24 cellular contexts compared by ENCODE assay signal in genomic region chr2:208546860-208547650, GRCh38.
"Had no signal": no experiment of that assay in that cellular context is flagged by ENCODE, and none has a peak within 500 bp of the region (broad histone marks: within the 10 kb centered on the region; RNA-seq: fewer than 3 reads in every experiment).

No MANE protein-coding gene starts in this region.

- H3K4me2 ChIP-seq: PC-9 had no signal

- H3K36me3 ChIP-seq: brain microvascular endothelial cell, MG63 had no signal

- FAIRE-seq: TTC549 had no signal

- H3K9me3 ChIP-seq: MG63 had no signal

- H2AFZ ChIP-seq: PC-9 had no signal

- H3K36me3 Mint-ChIP-seq: activated naive CD4-positive, alpha-beta T cell treated with anti-CD3 and anti-CD28 coated beads, Interleukin-2, amount 10 ng/mL, durations not matched to agents 7 days and 5 days; activated naive CD8-positive, alpha-beta T cell treated with anti-CD3 and anti-CD28 coated beads for 36 hours had no signal

- DNase-seq: activated B cell treated with CpG ODN at 0.5 μM for 24 hours; activated CD4-positive, alpha-beta memory T cell treated with anti-CD3 and anti-CD28 coated beads, Interleukin-2, amount 10 ng/mL, durations not matched to agents 7 days and 5 days; activated CD4-positive, alpha-beta T cell treated with anti-CD3 and anti-CD28 coated beads for 1 hour; activated CD4-positive, alpha-beta T cell treated with anti-CD3 and anti-CD28 coated beads, Interleukin-2, amount 50 U/mL, for 1 hour; activated gamma-delta T cell treated with Interleukin-2 at 50 U/mL for 16 hours; activated naive CD4-positive, alpha-beta T cell treated with anti-CD3 and anti-CD28 coated beads, Interleukin-2, amount 10 ng/mL, durations not matched to agents 7 days and 5 days; activated naive CD8-positive, alpha-beta T cell treated with anti-CD3 and anti-CD28 coated beads for 36 hours; activated T-cell treated with anti-CD3 and anti-CD28 coated beads for 4 hours; activated T-cell treated with anti-CD3 and anti-CD28 coated beads, Interleukin-2, amount 50 U/mL, for 72 hours; brain microvascular endothelial cell; cerebellar nuclear complex; MG63; MV-4-11; NCI-H1092 treated with DMSO at 0.1 percent for 48 hours; NCI-H1417 treated with DMSO at 0.1 percent for 48 hours; NCI-H1694 treated with DMSO at 0.1 percent for 48 hours; NCI-H2029 treated with DMSO at 0.1 percent for 48 hours; NCI-H524; PC-9; SIG-M5; T-helper 17 cell; T-helper 9 cell had no signal

- H3K27me3 ChIP-seq: brain microvascular endothelial cell, MG63 had no signal

- H3K9me3 Mint-ChIP-seq: activated CD4-positive, alpha-beta memory T cell treated with anti-CD3 and anti-CD28 coated beads, Interleukin-2, amount 10 ng/mL, durations not matched to agents 7 days and 5 days; activated naive CD4-positive, alpha-beta T cell treated with anti-CD3 and anti-CD28 coated beads, Interleukin-2, amount 10 ng/mL, durations not matched to agents 7 days and 5 days; activated T-helper 2 cell treated with anti-CD3 and anti-CD28 coated beads, Interferon-gamma antibody, Interleukin-2, Interleukin-4, amounts not matched to agents 10 μg/mL and 5 μg/mL and 100 μg/mL, durations not matched to agents 14 hours and 24 hours and 36 hours had no signal

- H3K27ac Mint-ChIP-seq: activated B cell treated with CpG ODN at 0.5 μM for 24 hours; activated CD4-positive, alpha-beta memory T cell treated with anti-CD3 and anti-CD28 coated beads, Interleukin-2, amount 10 ng/mL, durations not matched to agents 7 days and 5 days; activated naive CD4-positive, alpha-beta T cell treated with anti-CD3 and anti-CD28 coated beads, Interleukin-2, amount 10 ng/mL, durations not matched to agents 7 days and 5 days; activated naive CD8-positive, alpha-beta T cell treated with anti-CD3 and anti-CD28 coated beads for 36 hours; activated T-cell treated with anti-CD3 and anti-CD28 coated beads, Interleukin-2, amount 50 U/mL, for 72 hours; activated T-helper 2 cell treated with anti-CD3 and anti-CD28 coated beads, Interferon-gamma antibody, Interleukin-2, Interleukin-4, amounts not matched to agents 10 μg/mL and 5 μg/mL and 100 μg/mL, durations not matched to agents 14 hours and 24 hours and 36 hours; T-helper 17 cell had no signal

- H3K27ac ChIP-seq: brain microvascular endothelial cell, PC-9 had no signal

- H3K4me3 ChIP-seq: MG63, PC-9 had no signal

- H3K4me3 Mint-ChIP-seq: activated B cell treated with CpG ODN at 0.5 μM for 24 hours; activated CD4-positive, alpha-beta memory T cell treated with anti-CD3 and anti-CD28 coated beads, Interleukin-2, amount 10 ng/mL, durations not matched to agents 7 days and 5 days; activated naive CD4-positive, alpha-beta T cell treated with anti-CD3 and anti-CD28 coated beads, Interleukin-2, amount 10 ng/mL, durations not matched to agents 7 days and 5 days; activated naive CD8-positive, alpha-beta T cell treated with anti-CD3 and anti-CD28 coated beads for 36 hours; activated T-cell treated with anti-CD3 and anti-CD28 coated beads, Interleukin-2, amount 50 U/mL, for 72 hours; T-helper 17 cell had no signal

- H3K27me3 Mint-ChIP-seq: activated CD4-positive, alpha-beta memory T cell treated with anti-CD3 and anti-CD28 coated beads, Interleukin-2, amount 10 ng/mL, durations not matched to agents 7 days and 5 days; activated naive CD4-positive, alpha-beta T cell treated with anti-CD3 and anti-CD28 coated beads, Interleukin-2, amount 10 ng/mL, durations not matched to agents 7 days and 5 days; activated naive CD8-positive, alpha-beta T cell treated with anti-CD3 and anti-CD28 coated beads for 36 hours; T-helper 17 cell had no signal

- H3K4me1 Mint-ChIP-seq: activated B cell treated with CpG ODN at 0.5 μM for 24 hours; activated CD4-positive, alpha-beta memory T cell treated with anti-CD3 and anti-CD28 coated beads, Interleukin-2, amount 10 ng/mL, durations not matched to agents 7 days and 5 days; activated naive CD4-positive, alpha-beta T cell treated with anti-CD3 and anti-CD28 coated beads, Interleukin-2, amount 10 ng/mL, durations not matched to agents 7 days and 5 days; activated naive CD8-positive, alpha-beta T cell treated with anti-CD3 and anti-CD28 coated beads for 36 hours; T-helper 17 cell had no signal

- ATAC-seq: activated T-cell treated with anti-CD3 and anti-CD28 coated beads, Interleukin-2, amount 50 U/mL, for 72 hours; T-helper 17 cell had no signal
